In genomic region chr3:120088622-120089021, GRCh38 we compare ENCODE assay signal across 20 cellular contexts. TPM values are rescaled to one million over a fixed set of nuclear protein-coding genes. Genes with fewer than 3 reads are reported as not detected.
DNase-seq lines count a peak whose midpoint lies in the region; FAIRE-seq and TF ChIP-seq lines count a peak whose summit lies in the region.
"Had no signal": no experiment of that assay in that cellular context is flagged by ENCODE, and none has a peak within 500 bp of the region (broad histone marks: within the 10 kb centered on the region; RNA-seq: fewer than 3 reads in every experiment).

No MANE protein-coding gene starts in this region.

- H2AFZ ChIP-seq in neural progenitor cell (replicated peaks): no peak overlapping the region

- H3K79me2 ChIP-seq in DOHH2 (ENCODE audit: control insufficient read depth, low read length) (peaks cover 100% of the 10 kb centered on the region), neural progenitor cell (ENCODE audit: low read depth) (peaks cover 100% of the 10 kb centered on the region)

- H3K27me3 Mint-ChIP-seq in neural progenitor cell (ENCODE audit: insufficient read depth, low read depth): peaks cover 2% of the 10 kb centered on the region
- H3K27me3 Mint-ChIP-seq: T-cell had no signal

- no peak overlapping the region for H3K4me3 Mint-ChIP-seq in neural progenitor cell
- H3K4me3 Mint-ChIP-seq: mesothelial cell of epicardium had no signal

- no peak overlapping the region for H3K9ac ChIP-seq in neural progenitor cell

- H3K4me2 ChIP-seq in DOHH2 (ENCODE audit: low read length) (0 out of 2 replicates have a peak overlapping the region, but pooled peaks have one; percentile 2), neural progenitor cell (peak overlapping the region; percentile 85)

- peaks cover 13% of the 10 kb centered on the region for H3K4me1 Mint-ChIP-seq in neural progenitor cell

- intact Hi-C loops in dorsolateral prefrontal cortex (cut with DNase I): no loop called here

- no peaks in the 10 kb centered on the region for H3K9me3 ChIP-seq in DOHH2 (ENCODE audit: control insufficient read depth, insufficient read depth, low read length)
- H3K9me3 ChIP-seq in neural progenitor cell (ENCODE audit: low read depth): no peaks in the 10 kb centered on the region
- H3K9me3 ChIP-seq: adrenal gland had no signal

- DNase-seq in NB4 (ENCODE audit: low read depth): no peak
- no peak for DNase-seq in dorsolateral prefrontal cortex
- DNase-seq in neural progenitor cell (ENCODE audit: low spot score): no peak
- DNase-seq in GM12892 (ENCODE audit: insufficient read length): no peak
- no peak for DNase-seq in stimulated activated naive CD4-positive, alpha-beta T cell (lab: John Stamatoyannopoulos, UW)
- DNase-seq in NK-92 treated with Interleukin-12 subunit alpha and Interleukin-12 subunit beta, amount 100 ng/mL, for 24 hours (lab: John Stamatoyannopoulos, UW): no peak
- DNase-seq: activated CD4-positive, CD25-positive, alpha-beta regulatory T cell; adrenal gland; C1 segment of cervical spinal cord; erythroblast; islet precursor cell; NCI-H187; NCI-H510A treated with DMSO at 0.1 percent for 48 hours; posterior cingulate gyrus; RPMI8226; stimulated activated CD4-positive, alpha-beta T cell treated with anti-CD3 and anti-CD28 coated beads, Interleukin-12 subunit alpha, Interleukin-12 subunit beta, amount 100 ng/mL, for 4 hours had no signal

- H3K27ac Mint-ChIP-seq in neural progenitor cell: no peak overlapping the region
- H3K27ac Mint-ChIP-seq: mesothelial cell of epicardium had no signal

- H3K27me3 ChIP-seq in DOHH2 (ENCODE audit: control insufficient read depth, low read length) (no peaks in the 10 kb centered on the region), dorsolateral prefrontal cortex (no peaks in the 10 kb centered on the region), neural progenitor cell (no peaks in the 10 kb centered on the region)
- H3K27me3 ChIP-seq: adrenal gland had no signal

- no peak for FAIRE-seq in GM12892 (lab: Jason Lieb, UNC)

- H4K20me1 ChIP-seq in DOHH2 (ENCODE audit: control insufficient read depth, insufficient read depth, low read depth, low read length): peaks cover 33% of the 10 kb centered on the region
- H4K20me1 ChIP-seq in neural progenitor cell (ENCODE audit: low read depth): peaks cover 99% of the 10 kb centered on the region

- H3K36me3 Mint-ChIP-seq in neural progenitor cell: peaks cover 14% of the 10 kb centered on the region

- H3K4me1 ChIP-seq in DOHH2 (ENCODE audit: control insufficient read depth, low read length) (peaks cover 17% of the 10 kb centered on the region), neural progenitor cell (peaks cover 28% of the 10 kb centered on the region)

- H3K4me3 ChIP-seq in DOHH2 (ENCODE audit: low read length): no peak overlapping the region
- peak overlapping the region; percentile 95 for H3K4me3 ChIP-seq in NB4 (ENCODE audit: low read depth, low read length)
- peak overlapping the region in 36 of 59 donors; percentile 0 to 99 (median 80) for H3K4me3 ChIP-seq in dorsolateral prefrontal cortex
- H3K4me3 ChIP-seq in neural progenitor cell: no peak overlapping the region
- H3K4me3 ChIP-seq: adrenal gland had no signal

- peaks cover 3% of the 10 kb centered on the region for H3F3A ChIP-seq in DOHH2 (ENCODE audit: control insufficient read depth, insufficient read depth)
- H3F3A ChIP-seq in neural progenitor cell (ENCODE audit: low read depth): peaks cover 6% of the 10 kb centered on the region

- H3K9me2 ChIP-seq in DOHH2 (replicated peaks; ENCODE audit: control insufficient read depth, low read length): no peaks in the 10 kb centered on the region

- H3K27ac ChIP-seq in DOHH2 (ENCODE audit: low read depth, low read length): no peak overlapping the region
- H3K27ac ChIP-seq in dorsolateral prefrontal cortex: no peak overlapping the region
- H3K27ac ChIP-seq in neural progenitor cell: no peak overlapping the region
- H3K27ac ChIP-seq: adrenal gland, HL-60 had no signal

- TF ChIP-seq POLR2A in NB4 (IDR thresholded peaks at IDR 0.05; ENCODE audit: extremely low read depth, insufficient read length): no peak
- TF ChIP-seq POLR2A in GM12892 (IDR thresholded peaks at IDR 0.05; ENCODE audit: low read depth, low read length): no peak

- no peak for TF ChIP-seq CTCF in DOHH2 (IDR thresholded peaks at IDR 0.05; ENCODE audit: low read depth, low read length, poor library complexity, severe bottlenecking)
- TF ChIP-seq CTCF in NB4 (IDR thresholded peaks at IDR 0.05; ENCODE audit: low read depth, low read length): no peak
- no peak for TF ChIP-seq CTCF in dorsolateral prefrontal cortex (IDR thresholded peaks at IDR 0.05 in 54 of 56, conservative IDR thresholded peaks at IDR 0.05 in 2 of 56; ENCODE audit: low read depth in 1 of 56, partially characterized antibody in 56 of 56)
- no peak for TF ChIP-seq CTCF in neural progenitor cell (IDR thresholded peaks at IDR 0.05)

- H3K9me3 Mint-ChIP-seq in neural progenitor cell: no peaks in the 10 kb centered on the region
- H3K9me3 Mint-ChIP-seq: mesothelial cell of epicardium, T-cell had no signal

- peaks cover 28% of the 10 kb centered on the region for H3K36me3 ChIP-seq in DOHH2 (ENCODE audit: control insufficient read depth, low read length)
- no peaks in the 10 kb centered on the region for H3K36me3 ChIP-seq in neural progenitor cell
- H3K36me3 ChIP-seq: adrenal gland had no signal

RNA-seq across cellular contexts. Expression of gene GSK3B, which starts 5.6 kb away (rescaled TPM):
- total RNA-seq in dorsolateral prefrontal cortex: 100 to 1,000 TPM in 11 of 120 experiments, 10 to 100 TPM in 109; 47.2 to 106 (median 81.8) TPM
- total RNA-seq in neural progenitor cell (ENCODE audit: low replicate concordance): 66.3 and 88.6 TPM in 2 replicates
- polyA plus RNA-seq in GM12892 (2012; ENCODE audit: missing spikeins): 25.9 TPM

Comparison
In these comparisons a context has a peak if more than half of its experiments do, and no peak if none do; other contexts are left out.
1. H3K4me3 ChIP-seq: peak in NB4 (single experiment) and dorsolateral prefrontal cortex (36 of 59); none in DOHH2 (single experiment) and neural progenitor cell (single experiment).